In genomic region chr1:204087893-204088528, GRCh38 we compare ENCODE assay signal across 1 cellular context.
TF ChIP-seq lines count a peak whose summit lies in the region.

No MANE protein-coding gene starts in this region.

TF ChIP-seq in GM23338, 12 proteins besides CTCF, POLR2A, EP300 and RAD21 (continued from another document):
- no peak for TF ChIP-seq REST (IDR thresholded peaks at IDR 0.05; ENCODE audit: unreplicated experiment)
- no peak for TF ChIP-seq EZH2 (IDR thresholded peaks at IDR 0.05; ENCODE audit: low read depth, unreplicated experiment)
- TF ChIP-seq NANOG (IDR thresholded peaks at IDR 0.05; ENCODE audit: borderline replicate concordance), result no peak
